8 cellular contexts compared by ENCODE assay signal in genomic region chr11:66335531-66336233, GRCh38. TPM values are rescaled to one million over a fixed set of nuclear protein-coding genes. Genes with fewer than 3 reads are reported as not detected.
A peak's percentile ranks its signal among the peaks of the same experiment; 100 is the strongest.
DNase-seq lines count a peak whose midpoint lies in the region; ATAC-seq and TF ChIP-seq lines count a peak whose summit lies in the region.

No MANE protein-coding gene starts in this region.

- H3K4me1 ChIP-seq in hepatocyte (ENCODE audit: insufficient read depth) (peaks cover 19% of the 10 kb centered on the region), sigmoid colon (peaks cover 0 to 29% (median 25%) of the 10 kb centered on the region in 4 donors)

- intact Hi-C loops in sigmoid colon (cut with DNase I) = no loop called here

- H3K9me3 ChIP-seq in hepatocyte (ENCODE audit: low read depth) = no peaks in the 10 kb centered on the region
- no peaks in the 10 kb centered on the region for H3K9me3 ChIP-seq in sigmoid colon

- no peaks in the 10 kb centered on the region for H3K9me2 ChIP-seq in hepatocyte (replicated peaks; ENCODE audit: insufficient read depth)

- no peaks in the 10 kb centered on the region for H3K27me3 ChIP-seq in HL-60 (ENCODE audit: insufficient read depth, poor library complexity, severe bottlenecking)
- H3K27me3 ChIP-seq in hepatocyte = no peaks in the 10 kb centered on the region
- no peaks in the 10 kb centered on the region for H3K27me3 ChIP-seq in sigmoid colon

- H2AFZ ChIP-seq in hepatocyte = no peak overlapping the region

- 22% methylated on average over 28 of the region's 35 CpGs for WGBS in hepatocyte (ENCODE audit: low lambda C conversion rate, missing lambda C conversion rate)
- 7 to 13% methylated on average over 35 of the region's 35 CpGs for WGBS in sigmoid colon, 2 donors

- peaks cover 7% of the 10 kb centered on the region for H3K79me2 ChIP-seq in hepatocyte

- peak; percentile 44 for DNase-seq in AG08395 (ENCODE audit: low spot score)
- peak; percentile 53 to 63 for DNase-seq in HL-60 (ENCODE audit: low read depth in 1 of 2, low spot score in 1 of 2)
- DNase-seq in hepatocyte (ENCODE audit: low spot score) = peak; percentile 49
- DNase-seq in sigmoid colon = peak; percentile 71
- no peak for DNase-seq in NCI-H526 treated with DMSO at 0.1 percent for 48 hours (lab: John Stamatoyannopoulos, UW)
- DNase-seq in NCI-H1694 treated with DMSO at 0.1 percent for 48 hours (lab: John Stamatoyannopoulos, UW) = no peak

- TF ChIP-seq CTCF in HL-60 (IDR thresholded peaks at IDR 0.05; ENCODE audit: insufficient read depth, low read length) = no peak
- TF ChIP-seq CTCF in hepatocyte (IDR thresholded peaks at IDR 0.05; ENCODE audit: poor library complexity) = no peak
- TF ChIP-seq CTCF in sigmoid colon (IDR thresholded peaks at IDR 0.05) = no peak

- H3K27ac ChIP-seq in HL-60 (replicated peaks) (peak overlapping the region; percentile 84), angular gyrus (ENCODE audit: low read depth, low read length) (peak overlapping the region; percentile 84), hepatocyte (peak overlapping the region; percentile 81), sigmoid colon (peak overlapping the region; percentile 57 to 72 (median 68))

- no peak for TF ChIP-seq POLR2A in sigmoid colon (IDR thresholded peaks at IDR 0.05)

- H3K4me2 ChIP-seq in hepatocyte = peak overlapping the region; percentile 96

- no peaks in the 10 kb centered on the region for H4K20me1 ChIP-seq in hepatocyte (ENCODE audit: insufficient read depth, poor library complexity, severe bottlenecking)

- H3K4me3 ChIP-seq in HL-60 (replicated peaks; ENCODE audit: insufficient read depth, low read length) (peak overlapping the region; percentile 59), hepatocyte (peak overlapping the region; percentile 27), sigmoid colon (peak overlapping the region; percentile 29 to 64 (median 56))

- no peaks in the 10 kb centered on the region for H3K36me3 ChIP-seq in hepatocyte (replicated peaks; ENCODE audit: insufficient read depth, low read depth)
- H3K36me3 ChIP-seq in sigmoid colon = peaks cover 3 to 52% (median 20%) of the 10 kb centered on the region in 4 donors

- TF ChIP-seq EP300 in sigmoid colon (IDR thresholded peaks at IDR 0.05) = no peak

- no peak for ATAC-seq in HG03097 (IDR thresholded peaks at IDR 0.05; ENCODE audit: low FRiP score, unreplicated experiment)

RNA-seq across cellular contexts. Expression of gene RIN1, which starts 0.6 kb away (rescaled TPM):
- total RNA-seq in hepatocyte = 4.3 and 6.2 TPM in 2 replicates
- 9.5 and 12.8 TPM in 2 replicates for polyA plus RNA-seq in hepatocyte
- 1 to 10 TPM in 3 of 4 donors, under 1 TPM in 1; 0.68 to 6.1 (median 2.4) TPM for total RNA-seq in sigmoid colon
- polyA plus RNA-seq in sigmoid colon = 10 to 100 TPM in 1 of 3 donors, 1 to 10 TPM in 2; 2.4 to 10.2 (median 3.2) TPM

RNA-seq across cellular contexts. Expression of gene BRMS1, which starts 9.2 kb away (rescaled TPM):
- total RNA-seq in hepatocyte (34.5 and 39.7 TPM in 2 replicates), sigmoid colon (10 to 100 TPM; 20.2 to 36.2 (median 24.9) TPM)
- polyA plus RNA-seq in hepatocyte (48.6 and 54.0 TPM in 2 replicates), sigmoid colon (10 to 100 TPM; 65.4 to 81.8 (median 72.1) TPM)

RNA-seq across cellular contexts. Expression of gene B4GAT1, which starts 11.7 kb away (rescaled TPM):
- total RNA-seq in hepatocyte (41.5 and 41.9 TPM in 2 replicates), sigmoid colon (10 to 100 TPM; 41.4 to 43.5 (median 43.1) TPM)
- polyA plus RNA-seq in hepatocyte (37.4 and 40.8 TPM in 2 replicates), sigmoid colon (10 to 100 TPM in 1 of 3 donors, 1 to 10 TPM in 2; 4.2 to 17.4 (median 4.8) TPM)

RNA-seq across cellular contexts. Expression of gene CD248, which starts 18.8 kb away (rescaled TPM):
- total RNA-seq in hepatocyte (19.9 and 24.6 TPM in 2 replicates), sigmoid colon (10 to 100 TPM in 2 of 4 donors, 1 to 10 TPM in 2; 5.8 to 26.3 (median 13.0) TPM)
- polyA plus RNA-seq in hepatocyte (210 and 250 TPM in 2 replicates), sigmoid colon (10 to 100 TPM in 1 of 3 donors, 1 to 10 TPM in 2; 1.2 to 13.7 (median 3.0) TPM)

RNA-seq across cellular contexts. Expression of gene SLC29A2, which starts 35.9 kb away (rescaled TPM):
- total RNA-seq in hepatocyte = 7.4 and 11.3 TPM in 2 replicates
- polyA plus RNA-seq in hepatocyte = 20.2 and 27.1 TPM in 2 replicates
- total RNA-seq in sigmoid colon = under 1 TPM; 0.41 to 0.99 (median 0.63) TPM
- 10 to 100 TPM in 1 of 3 donors, 1 to 10 TPM in 2; 2.4 to 28.0 (median 2.5) TPM for polyA plus RNA-seq in sigmoid colon

Comparison
In these comparisons a context has a peak if more than half of its experiments do, and no peak if none do; other contexts are left out.
1. DNase-seq: peak in AG08395 (single experiment), HL-60 (2 of 2), hepatocyte (single experiment) and sigmoid colon (single experiment); none in NCI-H526 treated with DMSO at 0.1 percent for 48 hours (single experiment) and NCI-H1694 treated with DMSO at 0.1 percent for 48 hours (single experiment).
2. Peak in every context shown above with its lines, with median percentiles within 50 percentile points of each other: H3K27ac ChIP-seq and H3K4me3 ChIP-seq.